In the genomic region with DNA sequence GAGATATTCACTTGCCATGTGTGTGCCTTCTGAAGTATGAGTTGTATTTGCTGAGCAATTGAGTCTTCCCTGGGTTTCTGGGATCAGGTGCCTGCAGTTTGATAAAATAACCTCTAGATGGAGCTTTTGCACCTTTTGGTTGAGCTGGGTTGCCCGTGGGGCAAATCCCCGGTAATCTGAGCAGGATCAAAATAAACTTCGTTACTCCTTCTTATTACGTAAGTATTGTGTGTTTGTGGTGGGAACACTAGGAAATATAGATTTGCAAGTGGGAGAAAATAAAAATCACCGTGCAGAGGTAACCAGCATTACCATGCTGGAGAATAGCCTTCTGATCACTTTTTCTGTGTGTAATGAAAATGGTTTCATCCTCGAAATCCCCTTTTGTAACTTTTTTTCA, we compare ENCODE assay signal across 8 cellular contexts.
DNase-seq lines count a peak whose midpoint lies in the region; ATAC-seq and TF ChIP-seq lines count a peak whose summit lies in the region.

No MANE protein-coding gene starts in this region.

- H3K27me3 Mint-ChIP-seq in activated CD4-positive, alpha-beta T cell treated with anti-CD3 and anti-CD28 coated beads for 36 hours: peaks cover 24% of the 10 kb centered on the region
- peaks cover 35% of the 10 kb centered on the region for H3K27me3 Mint-ChIP-seq in activated CD4-positive, alpha-beta T cell treated with anti-CD3 and anti-CD28 coated beads, Interleukin-2, amount 10 ng/mL, durations not matched to agents 7 days and 5 days

- no peak for ATAC-seq in activated CD4-positive, alpha-beta T cell treated with anti-CD3 and anti-CD28 coated beads for 36 hours
- ATAC-seq in HG02798 (IDR thresholded peaks at IDR 0.05; ENCODE audit: poor library complexity, unreplicated experiment) (no peak), GM19455 (IDR thresholded peaks at IDR 0.05; ENCODE audit: unreplicated experiment) (no peak)

- intact Hi-C loops in activated CD4-positive, alpha-beta T cell treated with anti-CD3 and anti-CD28 coated beads for 36 hours (cut with DNase I, micrococcal nuclease): loop anchor here (1.0 to 10.0 kb wide), 3 partner anchors 118 to 202 kb away; no protein-coding TSS in a partner anchor

- POLR2A ChIA-PET in activated CD4-positive, alpha-beta T cell treated with anti-CD3 and anti-CD28 coated beads for 36 hours (lab: Charles Lee): no interaction called here
- POLR2A ChIA-PET in activated CD4-positive, alpha-beta T cell treated with anti-CD3 and anti-CD28 coated beads, Interleukin-2, amount 10 ng/mL, durations not matched to agents 7 days and 5 days (lab: Charles Lee): no interaction called here

- no peaks in the 10 kb centered on the region for H3K36me3 Mint-ChIP-seq in activated CD4-positive, alpha-beta T cell treated with anti-CD3 and anti-CD28 coated beads for 36 hours (ENCODE audit: low read depth)
- H3K36me3 Mint-ChIP-seq in activated CD4-positive, alpha-beta T cell treated with anti-CD3 and anti-CD28 coated beads, Interleukin-2, amount 10 ng/mL, durations not matched to agents 7 days and 5 days (ENCODE audit: low read depth): no peaks in the 10 kb centered on the region

- H3K27ac Mint-ChIP-seq in activated CD4-positive, alpha-beta T cell treated with anti-CD3 and anti-CD28 coated beads for 36 hours: no peak overlapping the region
- no peak overlapping the region for H3K27ac Mint-ChIP-seq in activated CD4-positive, alpha-beta T cell treated with anti-CD3 and anti-CD28 coated beads, Interleukin-2, amount 10 ng/mL, durations not matched to agents 7 days and 5 days

- peak; percentile 6 for DNase-seq in activated CD4-positive, alpha-beta T cell treated with anti-CD3 and anti-CD28 coated beads for 36 hours
- no peak for DNase-seq in activated CD4-positive, alpha-beta T cell treated with anti-CD3 and anti-CD28 coated beads, Interleukin-2, amount 10 ng/mL, durations not matched to agents 7 days and 5 days
- DNase-seq in NCI-H2171 treated with DMSO at 0.1 percent for 48 hours (lab: John Stamatoyannopoulos, UW): peak; percentile 67
- peak; percentile 57 for DNase-seq in choroid plexus epithelial cell (ENCODE audit: low read depth)
- DNase-seq in retina: peak; percentile 13
- DNase-seq in foreskin melanocyte: no peak

- H3K4me3 Mint-ChIP-seq in activated CD4-positive, alpha-beta T cell treated with anti-CD3 and anti-CD28 coated beads for 36 hours: no peak overlapping the region
- H3K4me3 Mint-ChIP-seq in activated CD4-positive, alpha-beta T cell treated with anti-CD3 and anti-CD28 coated beads, Interleukin-2, amount 10 ng/mL, durations not matched to agents 7 days and 5 days: no peak overlapping the region

- H3K9me3 Mint-ChIP-seq in activated CD4-positive, alpha-beta T cell treated with anti-CD3 and anti-CD28 coated beads for 36 hours (ENCODE audit: low read depth): peaks cover 3% of the 10 kb centered on the region
- peaks cover 2% of the 10 kb centered on the region for H3K9me3 Mint-ChIP-seq in activated CD4-positive, alpha-beta T cell treated with anti-CD3 and anti-CD28 coated beads, Interleukin-2, amount 10 ng/mL, durations not matched to agents 7 days and 5 days

- H3K4me3 ChIP-seq in choroid plexus epithelial cell (ENCODE audit: low read depth, low read length): no peak overlapping the region

- H3K4me1 Mint-ChIP-seq in activated CD4-positive, alpha-beta T cell treated with anti-CD3 and anti-CD28 coated beads for 36 hours: no peaks in the 10 kb centered on the region
- no peaks in the 10 kb centered on the region for H3K4me1 Mint-ChIP-seq in activated CD4-positive, alpha-beta T cell treated with anti-CD3 and anti-CD28 coated beads, Interleukin-2, amount 10 ng/mL, durations not matched to agents 7 days and 5 days

- TF ChIP-seq CTCF in choroid plexus epithelial cell (conservative IDR thresholded peaks at IDR 0.05; ENCODE audit: low read depth, low read length): peak; percentile 82

- CTCF ChIA-PET in activated CD4-positive, alpha-beta T cell treated with anti-CD3 and anti-CD28 coated beads for 36 hours (lab: Charles Lee): interaction anchor here (1.1 kb wide), 1 partner anchor 197 kb away, joined by 3 read pairs; no protein-coding TSS in a partner anchor
- CTCF ChIA-PET in activated CD4-positive, alpha-beta T cell treated with anti-CD3 and anti-CD28 coated beads, Interleukin-2, amount 10 ng/mL, durations not matched to agents 7 days and 5 days (lab: Charles Lee): no interaction called here

Comparison
In these comparisons a context has a peak if more than half of its experiments do, and no peak if none do; other contexts are left out.
1. DNase-seq: peak in activated CD4-positive, alpha-beta T cell treated with anti-CD3 and anti-CD28 coated beads for 36 hours (single experiment), NCI-H2171 treated with DMSO at 0.1 percent for 48 hours (single experiment), choroid plexus epithelial cell (single experiment) and retina (single experiment); none in activated CD4-positive, alpha-beta T cell treated with anti-CD3 and anti-CD28 coated beads, Interleukin-2, amount 10 ng/mL, durations not matched to agents 7 days and 5 days (single experiment) and foreskin melanocyte (single experiment).